Comparison of ENCODE assay signal across 1 cellular context in the genomic region with DNA sequence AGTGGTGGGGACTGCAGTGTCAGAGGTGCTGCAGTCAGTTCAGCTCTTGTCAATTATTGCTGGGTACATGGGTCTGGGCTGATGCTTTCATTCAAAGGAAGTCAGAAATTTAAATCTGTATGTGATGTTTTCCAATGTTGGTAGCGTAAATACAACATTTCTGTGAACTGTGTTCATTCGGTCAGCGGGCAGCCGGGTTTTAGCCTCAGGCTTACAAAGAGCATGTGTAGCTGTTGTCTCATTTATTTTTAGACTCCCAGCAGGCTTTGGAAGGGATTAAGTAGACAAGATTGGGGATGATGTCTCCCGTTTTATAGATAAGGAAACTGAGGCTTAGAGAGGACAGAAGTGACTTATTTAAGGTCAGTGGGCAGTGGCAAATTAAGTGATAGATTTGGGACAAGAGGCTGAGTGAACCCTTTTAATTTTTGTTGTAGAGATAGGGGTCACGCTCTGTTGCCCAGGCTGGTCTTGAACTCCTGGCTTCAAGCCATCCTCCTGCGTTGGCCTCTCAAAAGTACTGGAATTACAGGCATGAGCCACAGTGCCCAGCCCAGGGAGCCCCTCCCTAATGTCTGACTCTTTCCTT.
TF ChIP-seq lines count a peak whose summit lies in the region.

No MANE protein-coding gene starts in this region.

TF ChIP-seq in HepG2, 621 proteins besides CTCF, POLR2A, EP300 and RAD21:
- no peak for TF ChIP-seq TERF1 (CRISPR knock-in tag; IDR thresholded peaks at IDR 0.05)
- TF ChIP-seq ADNP (CRISPR knock-in tag; IDR thresholded peaks at IDR 0.05) = 0 out of 2 replicates have a peak, but pooled peaks have one; percentile 38
- TF ChIP-seq GLI4 (CRISPR knock-in tag; IDR thresholded peaks at IDR 0.05; ENCODE audit: borderline replicate concordance) = 0 out of 2 replicates have a peak, but pooled peaks have one; percentile 37
- 0 out of 2 replicates have a peak, but pooled peaks have one; percentile 24 for TF ChIP-seq ZNF121 (CRISPR knock-in tag; IDR thresholded peaks at IDR 0.05)
- no peak for TF ChIP-seq DMAP1 (CRISPR knock-in tag; IDR thresholded peaks at IDR 0.05)
- TF ChIP-seq MYNN (CRISPR knock-in tag; IDR thresholded peaks at IDR 0.05; ENCODE audit: low read depth) = no peak
- no peak for TF ChIP-seq ZSCAN30 (CRISPR knock-in tag; IDR thresholded peaks at IDR 0.05)
- 0 out of 2 replicates have a peak, but pooled peaks have one; percentile 29 for TF ChIP-seq GZF1 (CRISPR knock-in tag; IDR thresholded peaks at IDR 0.05)
- TF ChIP-seq ZNF629 (CRISPR knock-in tag; conservative IDR thresholded peaks at IDR 0.05) = 0 out of 2 replicates have a peak, but pooled peaks have one; percentile 60
- TF ChIP-seq ZNF614 (CRISPR knock-in tag; IDR thresholded peaks at IDR 0.05; ENCODE audit: borderline replicate concordance) = no peak
- no peak for TF ChIP-seq ZNF451 (CRISPR knock-in tag; IDR thresholded peaks at IDR 0.05)
- TF ChIP-seq LBX2 (CRISPR knock-in tag; IDR thresholded peaks at IDR 0.05; ENCODE audit: borderline replicate concordance) = no peak
- no peak for TF ChIP-seq CBX2 (IDR thresholded peaks at IDR 0.05; ENCODE audit: low read depth, low read length)
- TF ChIP-seq CBX2 (CRISPR knock-in tag; IDR thresholded peaks at IDR 0.05; ENCODE audit: low read depth) = no peak
- no peak for TF ChIP-seq HNF4G (IDR thresholded peaks at IDR 0.05; ENCODE audit: borderline replicate concordance, low read depth, low read length)
- no peak for TF ChIP-seq HNF4G (CRISPR knock-in tag; IDR thresholded peaks at IDR 0.05; ENCODE audit: borderline replicate concordance, low read depth)
- no peak for TF ChIP-seq ZNF33A (CRISPR knock-in tag; IDR thresholded peaks at IDR 0.05; ENCODE audit: borderline replicate concordance)
- TF ChIP-seq, protein P1, sequence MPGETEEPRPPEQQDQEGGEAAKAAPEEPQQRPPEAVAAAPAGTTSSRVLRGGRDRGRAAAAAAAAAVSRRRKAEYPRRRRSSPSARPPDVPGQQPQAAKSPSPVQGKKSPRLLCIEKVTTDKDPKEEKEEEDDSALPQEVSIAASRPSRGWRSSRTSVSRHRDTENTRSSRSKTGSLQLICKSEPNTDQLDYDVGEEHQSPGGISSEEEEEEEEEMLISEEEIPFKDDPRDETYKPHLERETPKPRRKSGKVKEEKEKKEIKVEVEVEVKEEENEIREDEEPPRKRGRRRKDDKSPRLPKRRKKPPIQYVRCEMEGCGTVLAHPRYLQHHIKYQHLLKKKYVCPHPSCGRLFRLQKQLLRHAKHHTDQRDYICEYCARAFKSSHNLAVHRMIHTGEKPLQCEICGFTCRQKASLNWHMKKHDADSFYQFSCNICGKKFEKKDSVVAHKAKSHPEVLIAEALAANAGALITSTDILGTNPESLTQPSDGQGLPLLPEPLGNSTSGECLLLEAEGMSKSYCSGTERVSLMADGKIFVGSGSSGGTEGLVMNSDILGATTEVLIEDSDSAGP (CRISPR knock-in tag; IDR thresholded peaks at IDR 0.05; ENCODE audit: borderline replicate concordance) = 0 out of 2 replicates have a peak, but pooled peaks have one; percentile 18
- TF ChIP-seq IKZF5 (CRISPR knock-in tag; IDR thresholded peaks at IDR 0.05) = 0 out of 2 replicates have a peak, but pooled peaks have one; percentile 8
- peak; percentile 37; the same call in 1 of the 2 replicates for TF ChIP-seq ZNF770 (CRISPR knock-in tag; IDR thresholded peaks at IDR 0.05)
- 0 out of 2 replicates have a peak, but pooled peaks have one; percentile 4 for TF ChIP-seq RCOR2 (CRISPR knock-in tag; IDR thresholded peaks at IDR 0.05)
- TF ChIP-seq, protein P2, sequence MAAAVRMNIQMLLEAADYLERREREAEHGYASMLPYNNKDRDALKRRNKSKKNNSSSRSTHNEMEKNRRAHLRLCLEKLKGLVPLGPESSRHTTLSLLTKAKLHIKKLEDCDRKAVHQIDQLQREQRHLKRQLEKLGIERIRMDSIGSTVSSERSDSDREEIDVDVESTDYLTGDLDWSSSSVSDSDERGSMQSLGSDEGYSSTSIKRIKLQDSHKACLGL (CRISPR knock-in tag; IDR thresholded peaks at IDR 0.05) = no peak
- no peak for TF ChIP-seq GMEB2 (CRISPR knock-in tag; IDR thresholded peaks at IDR 0.05; ENCODE audit: low read depth)
